ENCODE assay signal across 21 cellular contexts in the genomic region with DNA sequence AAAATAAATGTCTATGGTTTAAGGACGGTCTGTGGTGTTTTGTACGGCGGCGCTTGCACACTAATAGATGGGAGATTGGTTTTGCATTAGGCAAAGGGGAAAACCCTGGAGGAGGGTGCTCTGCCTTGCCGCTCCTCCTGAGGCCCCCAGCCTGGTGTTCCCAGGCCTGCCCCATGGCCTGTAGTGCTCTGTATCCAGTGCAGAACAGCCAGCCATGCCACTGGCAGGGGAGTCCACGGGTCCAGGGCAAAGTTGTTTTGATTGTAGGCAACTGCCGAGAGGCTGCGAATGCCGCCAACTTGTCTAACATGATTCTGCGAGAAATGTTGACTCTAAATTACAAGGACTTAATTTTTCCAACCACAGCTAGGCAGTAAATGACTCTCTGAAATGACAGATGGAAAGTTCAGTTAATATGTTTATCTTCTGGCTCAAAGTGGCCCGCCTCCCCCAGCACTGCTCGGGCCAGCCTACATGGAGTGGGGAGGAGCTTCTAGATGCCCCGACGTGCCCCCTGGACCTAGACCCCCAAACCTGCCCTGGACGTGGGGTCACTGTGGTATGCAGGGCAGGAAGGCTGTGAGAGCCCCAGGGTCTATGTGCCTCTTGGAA.
A peak's percentile ranks its signal among the peaks of the same experiment; 100 is the strongest.
DNase-seq lines count a peak whose midpoint lies in the region; ATAC-seq and TF ChIP-seq lines count a peak whose summit lies in the region.
"Had no signal": no experiment of that assay in that cellular context is flagged by ENCODE, and none has a peak within 500 bp of the region (broad histone marks: within the 10 kb centered on the region; RNA-seq: fewer than 3 reads in every experiment).

No MANE protein-coding gene starts in this region.

- intact Hi-C loops in posterior vena cava (cut with DNase I) = no loop called here

- no peaks in the 10 kb centered on the region for H3K27me3 ChIP-seq in neuronal stem cell (ENCODE audit: control insufficient read depth in 3 of 3, insufficient read depth in 3 of 3, low read depth in 1 of 3, low read length in 3 of 3)
- H3K27me3 ChIP-seq: dorsolateral prefrontal cortex had no signal

- POLR2A ChIA-PET in HEK293 (lab: Yijun Ruan, JAX) = no interaction called here

- H3K9me3 Mint-ChIP-seq in activated naive CD4-positive, alpha-beta T cell treated with anti-CD3 and anti-CD28 coated beads, Interleukin-2, amount 50 U/mL, for 72 hours = peaks cover 0 to 1% of the 10 kb centered on the region in 2 donors
- H3K9me3 Mint-ChIP-seq: CD8-positive, alpha-beta T cell; IgD-negative memory B cell; stimulated activated effector memory CD8-positive, alpha-beta T cell treated with anti-CD3 and anti-CD28 coated beads, Interleukin-12 subunit alpha, Interleukin-12 subunit beta, amount 100 ng/mL, for 72 hours had no signal

- no peaks in the 10 kb centered on the region for H3K36me3 Mint-ChIP-seq in activated naive CD4-positive, alpha-beta T cell treated with anti-CD3 and anti-CD28 coated beads, Interleukin-2, amount 50 U/mL, for 72 hours
- H3K36me3 Mint-ChIP-seq: activated naive CD8-positive, alpha-beta T cell treated with anti-CD3 and anti-CD28 coated beads, Interleukin-2, amount 10 ng/mL, durations not matched to agents 7 days and 5 days; CD8-positive, alpha-beta T cell; IgD-negative memory B cell; stimulated activated effector memory CD8-positive, alpha-beta T cell treated with anti-CD3 and anti-CD28 coated beads, Interleukin-12 subunit alpha, Interleukin-12 subunit beta, amount 100 ng/mL, for 72 hours had no signal

- H4K8ac ChIP-seq in neuronal stem cell (ENCODE audit: low read depth, low read length) = no peak overlapping the region

- H2BK12ac ChIP-seq in neuronal stem cell (ENCODE audit: low read length) = no peak overlapping the region

- no peaks in the 10 kb centered on the region for H3K79me1 ChIP-seq in neuronal stem cell (ENCODE audit: low read depth, low read length)

- H3K27ac ChIP-seq in HEK293 (ENCODE audit: extremely low read depth, low read depth, low read length) (no peak overlapping the region), neuronal stem cell (replicated peaks; ENCODE audit: low read length) (no peak overlapping the region)
- H3K27ac ChIP-seq: dorsolateral prefrontal cortex had no signal

- no peak overlapping the region for H2AK5ac ChIP-seq in neuronal stem cell (ENCODE audit: low read depth, low read length)

- no peak overlapping the region for H3K4ac ChIP-seq in neuronal stem cell (ENCODE audit: low read length)

- H3K18ac ChIP-seq in neuronal stem cell (ENCODE audit: low read length) = no peak overlapping the region

- peak; percentile 59 for DNase-seq in activated CD4-positive, alpha-beta T cell treated with anti-CD3 and anti-CD28 coated beads for 48 hours
- no peak for DNase-seq in activated CD4-positive, alpha-beta T cell treated with anti-CD3 and anti-CD28 coated beads for 4 hours
- peak in 1 of 2 donors; percentile 21 for DNase-seq in activated naive CD4-positive, alpha-beta T cell treated with anti-CD3 and anti-CD28 coated beads, Interleukin-2, amount 50 U/mL, for 72 hours (ENCODE audit: low spot score in 2 of 2)
- DNase-seq in stimulated activated CD4-positive, alpha-beta T cell treated with anti-CD3 and anti-CD28 coated beads, Interleukin-4, amount 100 ng/mL, for 24 hours = peak; percentile 34
- DNase-seq in NAMALWA (ENCODE audit: low spot score) (no peak), posterior vena cava (ENCODE audit: low spot score) (no peak), neuronal stem cell (ENCODE audit: low spot score) (no peak)
- DNase-seq: ACHN; activated CD4-positive, CD25-positive, alpha-beta regulatory T cell; activated naive CD8-positive, alpha-beta T cell treated with anti-CD3 and anti-CD28 coated beads, Interleukin-2, amount 10 ng/mL, durations not matched to agents 7 days and 5 days; DMS79 treated with DMSO at 0.1 percent for 48 hours; dorsolateral prefrontal cortex; erythroblast; left ventricle myocardium superior; NCI-H2029; SHP77; T-helper 1 cell had no signal

- H3K4me3 ChIP-seq in HEK293 (ENCODE audit: low read depth, low read length) (no peak overlapping the region), neuronal stem cell (ENCODE audit: low read length in 2 of 2) (no peak overlapping the region)
- H3K4me3 ChIP-seq: dorsolateral prefrontal cortex had no signal

- no peak overlapping the region for H3K14ac ChIP-seq in neuronal stem cell (ENCODE audit: low read length)

- H3K36me3 ChIP-seq in HEK293 (ENCODE audit: control insufficient read depth in 2 of 2, insufficient read depth in 1 of 2, low read length in 2 of 2) (no peaks in the 10 kb centered on the region), neuronal stem cell (replicated peaks in 1 of 2; ENCODE audit: control insufficient read depth in 2 of 2, insufficient read depth in 2 of 2, low read length in 2 of 2) (no peaks in the 10 kb centered on the region)

- no peak overlapping the region for H3K9ac ChIP-seq in neuronal stem cell (ENCODE audit: low read depth, low read length, poor library complexity)

- H3K23ac ChIP-seq in neuronal stem cell (ENCODE audit: low read depth, low read length, poor library complexity) = no peak overlapping the region

- H3K9me3 ChIP-seq in HEK293 (ENCODE audit: control insufficient read depth, insufficient read depth, low read depth, low read length) = no peaks in the 10 kb centered on the region
- no peaks in the 10 kb centered on the region for H3K9me3 ChIP-seq in neuronal stem cell (replicated peaks in 1 of 2; ENCODE audit: control insufficient read depth in 2 of 2, insufficient read depth in 1 of 2, low read depth in 1 of 2, low read length in 2 of 2)

- ATAC-seq in activated naive CD4-positive, alpha-beta T cell treated with anti-CD3 and anti-CD28 coated beads, Interleukin-2, amount 50 U/mL, for 72 hours = peak; percentile 80 to 84
- ATAC-seq: CD8-positive, alpha-beta T cell; left ventricle myocardium superior; stimulated activated effector memory CD8-positive, alpha-beta T cell treated with anti-CD3 and anti-CD28 coated beads, Interleukin-12 subunit alpha, Interleukin-12 subunit beta, amount 100 ng/mL, for 72 hours had no signal

- H2BK5ac ChIP-seq in neuronal stem cell (ENCODE audit: low read length) = no peak overlapping the region

- CTCF ChIA-PET in HEK293 (lab: Yijun Ruan, JAX) = no interaction called here

- H3K4me2 ChIP-seq in neuronal stem cell (ENCODE audit: insufficient read depth, low read length, poor library complexity, severe bottlenecking) = no peak overlapping the region

- no peak overlapping the region for H2BK120ac ChIP-seq in neuronal stem cell (ENCODE audit: low read depth, low read length)

- H3K27ac Mint-ChIP-seq in activated naive CD4-positive, alpha-beta T cell treated with anti-CD3 and anti-CD28 coated beads, Interleukin-2, amount 50 U/mL, for 72 hours = peak overlapping the region; percentile 80 to 84
- H3K27ac Mint-ChIP-seq: activated naive CD8-positive, alpha-beta T cell treated with anti-CD3 and anti-CD28 coated beads, Interleukin-2, amount 10 ng/mL, durations not matched to agents 7 days and 5 days; CD8-positive, alpha-beta T cell; IgD-negative memory B cell; stimulated activated effector memory CD8-positive, alpha-beta T cell treated with anti-CD3 and anti-CD28 coated beads, Interleukin-12 subunit alpha, Interleukin-12 subunit beta, amount 100 ng/mL, for 72 hours had no signal

- no peak overlapping the region for H2BK15ac ChIP-seq in neuronal stem cell (ENCODE audit: low read length)

- no CpG with 5 or more reads among the region's 15 CpGs for WGBS in neuronal stem cell (ENCODE audit: extremely low coverage in 2 of 2, insufficient read length in 2 of 2, insufficient replicate concordance in 1 of 2), 2 donors

- no peak for TF ChIP-seq CTCF in HEK293 (tag by site-specific recombination; IDR thresholded peaks at IDR 0.05)

- no peak overlapping the region for H4K91ac ChIP-seq in neuronal stem cell (ENCODE audit: low read depth, low read length, poor library complexity)

- H3K4me1 ChIP-seq in HEK293 (ENCODE audit: control insufficient read depth, insufficient read depth, low read length) (peaks cover 5% of the 10 kb centered on the region; the same call in 1 of the 2 replicates), neuronal stem cell (ENCODE audit: control insufficient read depth in 2 of 2, insufficient read depth in 1 of 2, low read depth in 1 of 2, low read length in 2 of 2) (no peaks in the 10 kb centered on the region)

- H2AFZ ChIP-seq in neuronal stem cell (ENCODE audit: low read length) = no peak overlapping the region

TF ChIP-seq in HEK293, 187 proteins besides CTCF, POLR2A, EP300 and RAD21 (continues in another document):
- TF ChIP-seq ZNF830 (tag by site-specific recombination; IDR thresholded peaks at IDR 0.05; ENCODE audit: low read depth) (no peak), GLIS1 (tag by site-specific recombination; IDR thresholded peaks at IDR 0.05) (0 out of 2 replicates have a peak, but pooled peaks have one; percentile 9)

Comparison
In these comparisons a context has a peak if more than half of its experiments do, and no peak if none do; other contexts are left out.
1. DNase-seq: peak in activated CD4-positive, alpha-beta T cell treated with anti-CD3 and anti-CD28 coated beads for 48 hours (single experiment) and stimulated activated CD4-positive, alpha-beta T cell treated with anti-CD3 and anti-CD28 coated beads, Interleukin-4, amount 100 ng/mL, for 24 hours (single experiment); none in activated CD4-positive, alpha-beta T cell treated with anti-CD3 and anti-CD28 coated beads for 4 hours (0 of 2), NAMALWA (single experiment), posterior vena cava (single experiment) and neuronal stem cell (single experiment).